Comparison of ENCODE assay signal across 9 cellular contexts in the genomic region with DNA sequence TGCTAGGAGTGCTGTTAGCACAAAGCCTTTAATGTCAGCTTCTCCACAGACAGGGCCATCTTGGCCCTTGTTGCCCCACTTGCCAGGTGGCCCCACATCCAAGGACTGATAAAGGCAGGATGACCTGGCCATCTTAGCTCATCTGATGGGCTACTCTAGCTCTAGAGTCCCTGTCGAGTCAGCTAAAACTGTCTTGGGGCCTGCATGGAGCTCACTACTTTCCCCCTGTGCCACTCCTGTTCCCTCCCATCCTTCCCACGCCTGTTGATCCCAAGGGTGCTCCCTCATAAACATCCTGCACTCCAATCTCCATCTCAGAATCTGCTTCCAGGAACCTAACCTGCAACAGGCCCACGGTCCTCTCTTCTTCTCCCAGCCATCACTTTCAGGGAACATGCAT. TPM values are rescaled to one million over a fixed set of nuclear protein-coding genes. Genes with fewer than 3 reads are reported as not detected.
A peak's percentile ranks its signal among the peaks of the same experiment; 100 is the strongest.
DNase-seq lines count a peak whose midpoint lies in the region; TF ChIP-seq lines count a peak whose summit lies in the region.
"Had no signal": no experiment of that assay in that cellular context is flagged by ENCODE, and none has a peak within 500 bp of the region (broad histone marks: within the 10 kb centered on the region; RNA-seq: fewer than 3 reads in every experiment).

No MANE protein-coding gene starts in this region.

- H3K27ac ChIP-seq in dorsolateral prefrontal cortex, result peak overlapping the region in 16 of 59 donors; percentile 8 to 87 (median 77)

- no peak for DNase-seq in CD14-positive monocyte (ENCODE audit: low spot score)
- DNase-seq in dorsolateral prefrontal cortex, result no peak
- DNase-seq in osteocyte (ENCODE audit: extremely low spot score, unreplicated experiment), result no peak
- no peak for DNase-seq in NCI-H1694 treated with DMSO at 0.1 percent for 48 hours (lab: John Stamatoyannopoulos, UW)
- no peak for DNase-seq in glomerular visceral epithelial cell (ENCODE audit: extremely low spot score)
- DNase-seq in GM10248 (ENCODE audit: extremely low spot score), result no peak
- DNase-seq in HT-29 (ENCODE audit: low spot score), result no peak
- DNase-seq: SHP77 treated with DMSO at 0.1 percent for 48 hours had no signal

- H3K27me3 Mint-ChIP-seq in CD14-positive monocyte (ENCODE audit: low read depth in 3 of 3), result peaks cover 13 to 22% (median 20%) of the 10 kb centered on the region in 3 donors
- H3K27me3 Mint-ChIP-seq in IgD-negative memory B cell, result no peaks in the 10 kb centered on the region
- H3K27me3 Mint-ChIP-seq in osteocyte (ENCODE audit: unreplicated experiment), result peaks cover 2% of the 10 kb centered on the region

- peak overlapping the region in 2 of 7 donors; percentile 8 to 73 for H3K27ac Mint-ChIP-seq in CD14-positive monocyte
- peak overlapping the region; percentile 14 to 97 (median 20) for H3K27ac Mint-ChIP-seq in IgD-negative memory B cell
- H3K27ac Mint-ChIP-seq in osteocyte (ENCODE audit: unreplicated experiment), result peak overlapping the region; percentile 73

- peaks cover under 1 to 8% of the 10 kb centered on the region in 2 donors for H3K36me3 Mint-ChIP-seq in CD14-positive monocyte
- peaks cover 6% of the 10 kb centered on the region for H3K36me3 Mint-ChIP-seq in IgD-negative memory B cell
- H3K36me3 Mint-ChIP-seq in osteocyte (ENCODE audit: unreplicated experiment), result peaks cover 5% of the 10 kb centered on the region

- TF ChIP-seq CTCF in CD14-positive monocyte (IDR thresholded peaks at IDR 0.05) (no peak), dorsolateral prefrontal cortex (IDR thresholded peaks at IDR 0.05 in 54 of 56, conservative IDR thresholded peaks at IDR 0.05 in 2 of 56; ENCODE audit: low read depth in 1 of 56, partially characterized antibody in 56 of 56) (no peak), osteocyte (IDR thresholded peaks at IDR 0.05) (no peak), GM10248 (IDR thresholded peaks at IDR 0.05; ENCODE audit: control extremely low read depth, extremely low read depth, low read depth, missing control alignments) (no peak)

- H3K4me3 Mint-ChIP-seq in CD14-positive monocyte, result peak overlapping the region; percentile 76 to 89
- peak overlapping the region; percentile 86 to 94 (median 88) for H3K4me3 Mint-ChIP-seq in IgD-negative memory B cell
- peak overlapping the region; percentile 74 for H3K4me3 Mint-ChIP-seq in osteocyte (ENCODE audit: unreplicated experiment)

- intact Hi-C loops in CD14-positive monocyte (cut with micrococcal nuclease) (no loop called here), dorsolateral prefrontal cortex (cut with DNase I) (loop anchor here in 1 of 2 donors (5.0 kb wide), 1 partner anchor 49 kb away; a partner anchor contains a TSS)

- no peaks in the 10 kb centered on the region for H3K27me3 ChIP-seq in dorsolateral prefrontal cortex

- POLR2A ChIA-PET in GM10248 (lab: Yijun Ruan, JAX), result no interaction called here

- H3K4me1 Mint-ChIP-seq in CD14-positive monocyte (peaks cover 26% of the 10 kb centered on the region), IgD-negative memory B cell (peaks cover 26 to 39% (median 32%) of the 10 kb centered on the region in 3 donors), osteocyte (ENCODE audit: unreplicated experiment) (peaks cover 18% of the 10 kb centered on the region)

- peaks cover 0 to 6% (median 4%) of the 10 kb centered on the region in 7 donors for H3K9me3 Mint-ChIP-seq in CD14-positive monocyte
- no peaks in the 10 kb centered on the region for H3K9me3 Mint-ChIP-seq in IgD-negative memory B cell
- H3K9me3 Mint-ChIP-seq in osteocyte (ENCODE audit: unreplicated experiment), result no peaks in the 10 kb centered on the region

- peak overlapping the region; percentile 43 to 82 (median 70) for H3K4me3 ChIP-seq in dorsolateral prefrontal cortex

- CTCF ChIA-PET in GM10248 (lab: Yijun Ruan, JAX), result interaction anchor here (0.8 to 1.5 kb wide), 5 partner anchors 10 to 85 kb away, joined by 3 read pairs; no protein-coding TSS in a partner anchor

RNA-seq across cellular contexts. Expression of a gene that starts 0.7 kb away (rescaled TPM):
- polyA plus RNA-seq in CD14-positive monocyte (1 to 10 TPM; 2.9 to 3.3 TPM), IgD-negative memory B cell (28.3 TPM)
- total RNA-seq in dorsolateral prefrontal cortex (1 to 10 TPM; 2.3 to 9.0 (median 5.6) TPM), osteocyte (36.1 and 37.7 TPM in 2 replicates)
- not detected in 2 replicates for total RNA-seq in HT-29 (2014; rRNA removed; shearing (Covaris generic))

RNA-seq across cellular contexts. Expression of a gene that starts 31.4 kb away (rescaled TPM):
- polyA plus RNA-seq in CD14-positive monocyte (under 1 TPM in 1 of 2 donors, not detected in 1; 0.28 TPM), IgD-negative memory B cell (17.6 TPM)
- total RNA-seq in dorsolateral prefrontal cortex (1 to 10 TPM in 42 of 120 experiments, under 1 TPM in 49, not detected in 29; 0.28 to 3.2 (median 0.99) TPM), osteocyte (not detected in 2 replicates)
- not detected in 2 replicates for total RNA-seq in HT-29 (2014; rRNA removed; shearing (Covaris generic))

RNA-seq across cellular contexts. Expression of a gene that starts 48.6 kb away (rescaled TPM):
- polyA plus RNA-seq in CD14-positive monocyte, result 1 to 10 TPM; 4.3 to 7.6 TPM
- polyA plus RNA-seq in IgD-negative memory B cell, result 46.3 TPM
- total RNA-seq in dorsolateral prefrontal cortex, result 100 to 1,000 TPM in 4 of 120 experiments, 10 to 100 TPM in 116; 50.8 to 116 (median 76.8) TPM
- total RNA-seq in osteocyte, result 53.7 and 56.4 TPM in 2 replicates
- total RNA-seq in HT-29 (2014; rRNA removed; shearing (Covaris generic)), result 5.8 and 17.7 TPM in 2 replicates
